Comparison of ENCODE assay signal across 1 cellular context in genomic region chrX:24054182-24055042, GRCh38.
A peak's percentile ranks its signal among the peaks of the same experiment; 100 is the strongest.
TF ChIP-seq lines count a peak whose summit lies in the region.

TSS of gene EIF2S3 (plus strand) at chrX:24054956. CDS start at chrX:24054969, 13 bp downstream.

TF ChIP-seq in K562, 482 proteins besides CTCF, POLR2A, EP300 and RAD21 (continued from another document and continues in another):
- TF ChIP-seq TFE3 (CRISPR knock-in tag; IDR thresholded peaks at IDR 0.05) (no peak), ZNF217 (CRISPR knock-in tag; IDR thresholded peaks at IDR 0.05) (no peak), RFX5 (IDR thresholded peaks at IDR 0.05; ENCODE audit: low read depth, low read length) (no peak), COPS2 (conservative IDR thresholded peaks at IDR 0.05) (no peak), CTBP1 (IDR thresholded peaks at IDR 0.05; ENCODE audit: borderline replicate concordance) (peak; percentile 47; the same call in 1 of the 2 replicates), ZBTB7A (IDR thresholded peaks at IDR 0.05; ENCODE audit: borderline replicate concordance, control insufficient read depth, low read depth, low read length) (peak; percentile 12; the same call in 1 of the 2 replicates), NBN (IDR thresholded peaks at IDR 0.05; ENCODE audit: low read depth) (no peak), SAFB2 (IDR thresholded peaks at IDR 0.05; ENCODE audit: borderline replicate concordance, low read depth, low read length, severe bottlenecking) (no peak), PTBP1 (IDR thresholded peaks at IDR 0.05; ENCODE audit: low read depth, low read length) (no peak), SMARCA4 (IDR thresholded peaks at IDR 0.05) (no peak), SIRT6 (IDR thresholded peaks at IDR 0.05; ENCODE audit: low read depth, low read length) (no peak), ZEB2 (IDR thresholded peaks at IDR 0.05) (no peak), TGIF2 (CRISPR knock-in tag; IDR thresholded peaks at IDR 0.05) (no peak), ZNF75A (CRISPR knock-in tag; IDR thresholded peaks at IDR 0.05) (no peak), ZNF778 (CRISPR knock-in tag; IDR thresholded peaks at IDR 0.05) (no peak), PBX2 (CRISPR knock-in tag; IDR thresholded peaks at IDR 0.05; ENCODE audit: low read depth) (no peak), PBX2 (tag; conservative IDR thresholded peaks at IDR 0.05; ENCODE audit: low read depth) (no peak), ESRRA (IDR thresholded peaks at IDR 0.05; ENCODE audit: borderline replicate concordance, low read depth) (no peak; the same call in 1 of the 2 replicates), SMARCA5 (IDR thresholded peaks at IDR 0.05) (no peak), MYNN (IDR thresholded peaks at IDR 0.05) (peak; percentile 79), MYNN (CRISPR knock-in tag; IDR thresholded peaks at IDR 0.05) (no peak), ZNF121 (CRISPR knock-in tag; conservative IDR thresholded peaks at IDR 0.05) (no peak), PPARD (CRISPR knock-in tag; IDR thresholded peaks at IDR 0.05) (no peak), BMI1 (IDR thresholded peaks at IDR 0.05; ENCODE audit: low read length) (no peak), RBM14 (IDR thresholded peaks at IDR 0.05; ENCODE audit: borderline replicate concordance, insufficient read depth, low read depth, low read length) (no peak), NFE2L1 (tag; IDR thresholded peaks at IDR 0.05; ENCODE audit: borderline replicate concordance, low read depth) (no peak), ZFP1 (CRISPR knock-in tag; IDR thresholded peaks at IDR 0.05) (no peak), UBTF (IDR thresholded peaks at IDR 0.05; ENCODE audit: borderline replicate concordance in 1 of 2, low read depth in 2 of 2, low read length in 2 of 2) (no peak), RAD51 (IDR thresholded peaks at IDR 0.05; ENCODE audit: borderline replicate concordance, low read depth) (no peak), HNRNPK (IDR thresholded peaks at IDR 0.05; ENCODE audit: low read depth, low read length, poor library complexity, severe bottlenecking) (no peak), ZFP91 (CRISPR knock-in tag; IDR thresholded peaks at IDR 0.05) (peak; percentile 90), ZNF165 (CRISPR knock-in tag; IDR thresholded peaks at IDR 0.05; ENCODE audit: borderline replicate concordance) (no peak), RBM39 (optimal IDR thresholded peaks at IDR 0.05; ENCODE audit: low read depth, low read length) (no peak), CEBPZ (IDR thresholded peaks at IDR 0.05; ENCODE audit: borderline replicate concordance, low read depth, low read length) (no peak), BCL6 (CRISPR knock-in tag; IDR thresholded peaks at IDR 0.05) (no peak), ZNF583 (CRISPR knock-in tag; IDR thresholded peaks at IDR 0.05) (no peak), ZNF77 (CRISPR knock-in tag; IDR thresholded peaks at IDR 0.05) (no peak), MITF (IDR thresholded peaks at IDR 0.05) (no peak), ELF2 (CRISPR knock-in tag; IDR thresholded peaks at IDR 0.05) (no peak), NR4A1 (CRISPR knock-in tag; IDR thresholded peaks at IDR 0.05) (no peak), NR4A1 (tag; IDR thresholded peaks at IDR 0.05) (no peak), HMBOX1 (IDR thresholded peaks at IDR 0.05) (no peak), SETDB1 (IDR thresholded peaks at IDR 0.05; ENCODE audit: low read length) (no peak), GTF2F1 (IDR thresholded peaks at IDR 0.05; ENCODE audit: low read depth, low read length) (no peak), CREB3 (tag; conservative IDR thresholded peaks at IDR 0.05; ENCODE audit: low read depth) (no peak), CBX1 (IDR thresholded peaks at IDR 0.05; ENCODE audit: low read depth) (no peak), TRIM28 (IDR thresholded peaks at IDR 0.05) (no peak), GTF2E2 (tag; IDR thresholded peaks at IDR 0.05) (peak; percentile 90; the same call in 1 of the 2 replicates), TRIM24 (IDR thresholded peaks at IDR 0.05) (peak; percentile 45 to 64; a peak in 3 of 4 replicates), XRCC5 (IDR thresholded peaks at IDR 0.05; ENCODE audit: low read depth, low read length) (peak; percentile 44; the same call in 1 of the 2 replicates), NELFE (IDR thresholded peaks at IDR 0.05; ENCODE audit: insufficient read depth, insufficient read length) (no peak), SRSF9 (IDR thresholded peaks at IDR 0.05; ENCODE audit: borderline replicate concordance, low read depth, low read length) (no peak), PKNOX1 (IDR thresholded peaks at IDR 0.05) (no peak)
